Comparison of ENCODE assay signal across 18 cellular contexts in the genomic region with DNA sequence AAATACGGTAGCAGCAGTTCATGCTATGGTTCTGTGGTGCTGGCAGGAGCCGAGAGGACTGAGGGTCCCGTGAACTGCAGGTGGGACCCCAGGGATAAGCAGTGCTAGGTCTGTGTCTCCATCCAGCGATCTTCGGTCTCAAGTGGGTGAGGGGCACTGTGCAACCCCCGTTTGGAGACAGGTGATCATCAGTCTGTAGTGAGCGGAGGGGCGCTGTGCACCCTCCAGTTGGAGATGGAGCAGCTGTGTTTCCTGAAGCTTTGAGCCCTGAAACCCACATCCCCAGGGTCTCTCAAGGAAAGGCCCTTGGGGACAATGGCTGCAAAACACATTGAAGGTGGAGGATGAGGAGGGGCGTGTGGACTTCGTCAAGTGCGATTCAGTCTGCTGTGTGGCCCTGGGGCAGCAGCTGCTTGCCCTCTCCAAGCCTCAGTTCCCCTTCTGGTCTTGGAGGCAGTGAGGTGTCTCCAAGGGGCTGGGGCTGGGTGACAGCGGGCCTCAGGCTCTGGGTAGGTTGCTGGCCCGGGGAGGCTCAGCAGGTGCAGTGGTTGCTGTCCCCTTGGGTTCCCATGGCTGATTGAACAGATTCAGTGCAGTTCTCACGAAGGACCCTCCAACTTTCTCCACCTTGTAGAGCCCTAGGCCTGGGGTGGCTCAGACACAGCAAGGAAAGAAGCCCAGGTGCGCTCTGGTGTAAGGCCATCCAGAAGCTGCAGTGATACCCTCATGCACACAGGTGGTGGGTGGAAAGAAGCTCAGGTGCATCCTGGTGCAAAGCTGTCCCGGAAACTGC.
"Had no signal": no experiment of that assay in that cellular context is flagged by ENCODE, and none has a peak within 500 bp of the region (broad histone marks: within the 10 kb centered on the region; RNA-seq: fewer than 3 reads in every experiment).

No MANE protein-coding gene starts in this region.

- H3K9me3 Mint-ChIP-seq: stimulated activated naive CD8-positive, alpha-beta T cell treated with anti-CD3 and anti-CD28 coated beads, Interleukin-15, Interleukin-2, amounts not matched to agents 100 ng/mL and 50 ng/mL, for 24 hours; T-helper 2 cell treated with Interferon-gamma antibody and Interleukin-4, amounts not matched to agents 5 μg/mL and 100 μg/mL, for 36 hours had no signal

- H3K4me3 ChIP-seq: heart left ventricle, skin epidermis had no signal

- H3K36me3 ChIP-seq: brain microvascular endothelial cell, heart left ventricle had no signal

- H3K36me3 Mint-ChIP-seq: activated naive CD8-positive, alpha-beta T cell treated with anti-CD3 and anti-CD28 coated beads, Interleukin-2, amount 10 ng/mL, durations not matched to agents 7 days and 5 days; naive thymus-derived CD4-positive, alpha-beta T cell had no signal

- FAIRE-seq: endothelial cell of umbilical vein had no signal

- H3K27me3 ChIP-seq: brain microvascular endothelial cell, foreskin keratinocyte had no signal

- H3K4me1 ChIP-seq: foreskin keratinocyte, heart left ventricle had no signal

- DNase-seq: activated CD4-positive, alpha-beta T cell treated with anti-CD3 and anti-CD28 coated beads, Interleukin-2, amount 10 ng/mL, durations not matched to agents 24 days and 14 days; activated CD4-positive, CD25-positive, alpha-beta regulatory T cell; activated gamma-delta T cell treated with Interleukin-2 at 50 U/mL for 16 hours; activated naive CD8-positive, alpha-beta T cell treated with anti-CD3 and anti-CD28 coated beads, Interleukin-2, amount 10 ng/mL, durations not matched to agents 7 days and 5 days; anterior cingulate cortex; brain microvascular endothelial cell; cortex of kidney; effector CD8-positive, alpha-beta T cell; foreskin keratinocyte; naive thymus-derived CD4-positive, alpha-beta T cell; retina; stimulated activated CD4-positive, alpha-beta T cell treated with anti-CD3 and anti-CD28 coated beads, Interleukin-4, amount 100 ng/mL, for 4 hours; stimulated activated CD8-positive, alpha-beta memory T cell treated with anti-CD3 and anti-CD28 coated beads, Interleukin-4, amount 100 ng/mL, for 48 hours had no signal

- H3K9me3 ChIP-seq: heart left ventricle had no signal

- H3K27me3 Mint-ChIP-seq: activated CD4-positive, alpha-beta T cell treated with anti-CD3 and anti-CD28 coated beads, Interleukin-2, amount 10 ng/mL, durations not matched to agents 24 days and 14 days; activated naive CD8-positive, alpha-beta T cell treated with anti-CD3 and anti-CD28 coated beads, Interleukin-2, amount 10 ng/mL, durations not matched to agents 7 days and 5 days had no signal

- H3K4me3 Mint-ChIP-seq: activated CD4-positive, alpha-beta T cell treated with anti-CD3 and anti-CD28 coated beads, Interleukin-2, amount 10 ng/mL, durations not matched to agents 24 days and 14 days; activated naive CD8-positive, alpha-beta T cell treated with anti-CD3 and anti-CD28 coated beads, Interleukin-2, amount 10 ng/mL, durations not matched to agents 7 days and 5 days; naive thymus-derived CD4-positive, alpha-beta T cell; stimulated activated naive CD8-positive, alpha-beta T cell treated with anti-CD3 and anti-CD28 coated beads, Interleukin-15, Interleukin-2, amounts not matched to agents 100 ng/mL and 50 ng/mL, for 24 hours; T-helper 2 cell treated with Interferon-gamma antibody and Interleukin-4, amounts not matched to agents 5 μg/mL and 100 μg/mL, for 36 hours had no signal

- H3K27ac Mint-ChIP-seq: activated CD4-positive, alpha-beta T cell treated with anti-CD3 and anti-CD28 coated beads, Interleukin-2, amount 10 ng/mL, durations not matched to agents 24 days and 14 days; activated naive CD8-positive, alpha-beta T cell treated with anti-CD3 and anti-CD28 coated beads, Interleukin-2, amount 10 ng/mL, durations not matched to agents 7 days and 5 days; naive thymus-derived CD4-positive, alpha-beta T cell; stimulated activated naive CD8-positive, alpha-beta T cell treated with anti-CD3 and anti-CD28 coated beads, Interleukin-15, Interleukin-2, amounts not matched to agents 100 ng/mL and 50 ng/mL, for 24 hours; T-helper 2 cell treated with Interferon-gamma antibody and Interleukin-4, amounts not matched to agents 5 μg/mL and 100 μg/mL, for 36 hours had no signal

- ATAC-seq: foreskin keratinocyte; heart left ventricle; naive thymus-derived CD4-positive, alpha-beta T cell had no signal

- H3K27ac ChIP-seq: brain microvascular endothelial cell, foreskin keratinocyte, heart left ventricle, skin epidermis had no signal

- H3K4me1 Mint-ChIP-seq: activated CD4-positive, alpha-beta T cell treated with anti-CD3 and anti-CD28 coated beads, Interleukin-2, amount 10 ng/mL, durations not matched to agents 24 days and 14 days; naive thymus-derived CD4-positive, alpha-beta T cell had no signal
